In the genomic region with DNA sequence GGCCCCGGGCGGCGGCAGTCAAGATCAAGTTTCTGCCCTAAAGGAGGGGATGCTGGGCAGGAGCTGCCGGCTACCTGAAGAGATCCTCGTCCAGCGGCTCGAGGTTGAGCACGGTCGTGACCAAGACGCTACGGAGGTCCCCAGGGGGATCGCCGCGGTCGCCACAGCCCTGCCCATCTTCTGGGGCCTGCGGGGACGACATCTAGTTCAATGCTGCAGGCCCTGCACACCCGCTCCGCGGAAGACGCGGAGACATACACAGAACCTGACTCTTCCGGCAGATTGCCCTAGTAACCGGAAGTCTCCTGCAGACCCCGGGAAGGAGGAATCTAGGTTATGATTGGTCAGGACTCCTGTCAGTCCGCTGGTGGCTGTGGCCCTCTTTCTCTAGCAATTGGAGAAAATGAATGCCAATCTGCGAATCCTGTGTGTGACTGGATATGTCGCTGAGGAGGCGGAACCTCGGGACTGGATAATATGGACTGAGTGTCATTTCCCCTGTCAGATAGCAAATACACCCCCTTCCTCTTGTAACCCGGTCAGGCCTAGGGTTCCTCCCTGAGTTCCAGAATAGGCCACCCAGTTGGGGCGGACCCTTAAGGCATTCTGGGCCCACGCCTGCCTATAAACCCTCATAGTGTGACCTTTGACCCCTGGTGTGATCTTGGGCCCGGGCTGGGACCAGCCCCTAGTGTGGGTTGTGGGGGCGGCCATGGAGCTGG, we compare ENCODE assay signal across 8 cellular contexts. TPM values are rescaled to one million over a fixed set of nuclear protein-coding genes. Genes with fewer than 3 reads are reported as not detected.
DNase-seq lines count a peak whose midpoint lies in the region; ATAC-seq, FAIRE-seq and TF ChIP-seq lines count a peak whose summit lies in the region.

Gene ACOT8, minus strand, starts transcription at position 279 of the 722 bp plus-strand sequence. Its CDS starts 77 bp downstream, at position 202.
Gene ZSWIM3, plus strand, starts transcription at position 501 of the 722 bp plus-strand sequence. Its CDS starts 212 bp downstream, at position 713.

- peak within 1 kb of the TSS; percentile 89 for H3K9ac ChIP-seq in astrocyte (ENCODE audit: low read length)

- H3K79me2 ChIP-seq in astrocyte (ENCODE audit: insufficient read depth, low read length), result peaks cover 26% of the 10 kb centered on the region

- H3K27me3 Mint-ChIP-seq in T-helper 17 cell, result no peaks in the 10 kb centered on the region
- H3K27me3 Mint-ChIP-seq in astrocyte (ENCODE audit: low read depth, unreplicated experiment), result no peaks in the 10 kb centered on the region

- H3K27me3 ChIP-seq in astrocyte (ENCODE audit: insufficient read depth, low read length) (no peaks in the 10 kb centered on the region), vagina (no peaks in the 10 kb centered on the region)

- H3K36me3 ChIP-seq in astrocyte (ENCODE audit: insufficient read depth, low read length) (no peaks in the 10 kb centered on the region), vagina (peaks cover 0 to 14% of the 10 kb centered on the region in 2 donors)

- H3K9me3 ChIP-seq in T-helper 17 cell (ENCODE audit: control insufficient read depth, low read length, poor library complexity, severe bottlenecking) (no peaks in the 10 kb centered on the region), astrocyte (ENCODE audit: insufficient read depth, low read depth, low read length) (no peaks in the 10 kb centered on the region), vagina (no peaks in the 10 kb centered on the region)

- ATAC-seq in GM18502 (IDR thresholded peaks at IDR 0.05; ENCODE audit: poor library complexity, unreplicated experiment) (peak; percentile 95), HG02938 (IDR thresholded peaks at IDR 0.05; ENCODE audit: unreplicated experiment) (peak; percentile 95), T-helper 17 cell (peak; percentile 98)

- DNase-seq in NCI-H1694 treated with DMSO at 0.1 percent for 48 hours (lab: John Stamatoyannopoulos, UW), result peak; percentile 98
- DNase-seq in T-helper 17 cell, result peak; percentile 68 to 84 (median 82)
- peak; percentile 100 for DNase-seq in astrocyte (ENCODE audit: low read depth)
- peak; percentile 100 for DNase-seq in hepatic stellate cell (ENCODE audit: low spot score)
- DNase-seq in putamen (ENCODE audit: low spot score), result peak; percentile 99
- DNase-seq in vagina (ENCODE audit: extremely low spot score in 2 of 2), result peak in 1 of 2 donors; percentile 98

- H3K4me1 Mint-ChIP-seq in T-helper 17 cell, result peaks cover 41% of the 10 kb centered on the region
- H3K4me1 Mint-ChIP-seq in astrocyte (ENCODE audit: low read depth, unreplicated experiment), result peaks cover 13% of the 10 kb centered on the region

- H3K4me1 ChIP-seq in astrocyte (ENCODE audit: insufficient read depth, low read length) (peaks cover 24% of the 10 kb centered on the region), vagina (peaks cover 43% of the 10 kb centered on the region)

- peak in 1 of 2 donors; percentile 56 for TF ChIP-seq POLR2A in vagina (IDR thresholded peaks at IDR 0.05)

- intact Hi-C loops in vagina (cut with DNase I), result no loop called here

- H3K27ac Mint-ChIP-seq in T-helper 17 cell, result peak within 1 kb of the TSS; percentile 96
- H3K27ac Mint-ChIP-seq in astrocyte (ENCODE audit: unreplicated experiment), result peak within 1 kb of the TSS; percentile 79

- H3K36me3 Mint-ChIP-seq in T-helper 17 cell (ENCODE audit: low read depth), result no peaks in the 10 kb centered on the region
- peaks cover 10% of the 10 kb centered on the region for H3K36me3 Mint-ChIP-seq in astrocyte (ENCODE audit: low read depth, unreplicated experiment)

- peak within 1 kb of the TSS; percentile 97 for H3K4me3 Mint-ChIP-seq in T-helper 17 cell
- peak within 1 kb of the TSS; percentile 96 for H3K4me3 Mint-ChIP-seq in astrocyte (ENCODE audit: unreplicated experiment)

- TF ChIP-seq CTCF in astrocyte (IDR thresholded peaks at IDR 0.05; ENCODE audit: insufficient read depth, low read depth, low read length) (no peak), vagina (IDR thresholded peaks at IDR 0.05) (no peak)

- no peaks in the 10 kb centered on the region for H3K9me3 Mint-ChIP-seq in astrocyte (ENCODE audit: unreplicated experiment)

- H3K27ac ChIP-seq in astrocyte (ENCODE audit: low read depth, low read length) (peak within 1 kb of the TSS; percentile 58), vagina (peak within 1 kb of the TSS; percentile 63)

- peak within 1 kb of the TSS; percentile 83 for H2AFZ ChIP-seq in astrocyte (ENCODE audit: low read depth, low read length)

- peak; percentile 60 for FAIRE-seq in astrocyte (lab: Jason Lieb, UNC)

- peak within 1 kb of the TSS; percentile 90 for H3K4me3 ChIP-seq in astrocyte (ENCODE audit: insufficient read depth, low read depth, low read length)
- H3K4me3 ChIP-seq in vagina, result peak within 1 kb of the TSS; percentile 74 to 83

- peaks cover 10% of the 10 kb centered on the region for H4K20me1 ChIP-seq in astrocyte (ENCODE audit: insufficient read depth, low read length)

- H3K4me2 ChIP-seq in astrocyte (ENCODE audit: low read length), result peak within 1 kb of the TSS; percentile 94

RNA-seq across cellular contexts. Expression of gene ACOT8, which starts in this region (rescaled TPM):
- total RNA-seq in T-helper 17 cell, result 10 to 100 TPM; 18.8 to 22.3 TPM
- 22.0 and 22.6 TPM in 2 replicates for total RNA-seq in astrocyte
- 50.6 TPM for total RNA-seq in vagina

RNA-seq across cellular contexts. Expression of gene ZSWIM3, which starts in this region (rescaled TPM):
- total RNA-seq in T-helper 17 cell (1 to 10 TPM in 1 of 2 donors, under 1 TPM in 1; 0.89 to 1.2 TPM), astrocyte (4.4 and 4.7 TPM in 2 replicates), vagina (2.9 TPM)
